10 cellular contexts compared by ENCODE assay signal in the genomic region with DNA sequence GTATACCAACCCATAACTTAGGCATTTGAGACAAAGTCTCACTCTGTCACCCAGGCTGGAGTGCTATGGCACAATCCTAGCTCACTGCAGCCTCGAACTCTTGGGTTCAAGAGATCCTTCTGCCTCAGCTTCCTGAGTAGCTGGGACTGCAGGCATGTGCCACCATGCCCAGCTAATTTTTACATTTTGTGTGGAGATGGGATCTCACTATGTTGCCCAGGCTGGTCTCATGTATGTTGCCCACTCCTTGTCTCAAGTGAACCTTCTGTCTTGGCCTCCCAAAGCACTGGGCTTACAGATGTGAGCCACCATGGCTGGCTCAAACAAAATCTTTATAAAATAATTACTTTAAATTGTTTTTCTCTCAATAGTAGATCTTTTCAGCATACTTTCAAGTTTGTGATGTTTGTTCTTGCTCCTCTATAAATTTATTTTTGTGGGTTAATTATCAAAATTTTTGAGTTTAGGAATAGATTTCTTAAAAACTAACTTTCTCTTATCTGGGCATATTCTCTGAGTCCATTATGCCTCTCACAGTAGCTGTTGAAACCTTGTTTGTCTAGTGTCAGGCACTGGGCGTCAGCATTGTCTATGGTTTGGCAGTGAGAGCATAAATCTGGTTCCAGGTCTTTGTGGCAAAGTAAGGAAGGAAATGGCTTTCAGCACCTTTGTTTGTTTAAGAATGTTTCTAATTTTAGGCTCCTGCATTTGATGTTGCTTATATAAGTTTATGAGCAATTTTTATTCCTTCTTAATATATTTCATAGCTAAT. TPM values are rescaled to one million over a fixed set of nuclear protein-coding genes. Genes with fewer than 3 reads are reported as not detected.
DNase-seq lines count a peak whose midpoint lies in the region; ATAC-seq, FAIRE-seq and TF ChIP-seq lines count a peak whose summit lies in the region.
"Had no signal": no experiment of that assay in that cellular context is flagged by ENCODE, and none has a peak within 500 bp of the region (broad histone marks: within the 10 kb centered on the region; RNA-seq: fewer than 3 reads in every experiment).

No MANE protein-coding gene starts in this region.

- TF ChIP-seq RAD21 in HepG2 (CRISPR knock-in tag; IDR thresholded peaks at IDR 0.05): no peak

- H3K36me3 ChIP-seq in right atrium auricular region: peaks cover 10% of the 10 kb centered on the region
- peaks cover 10% of the 10 kb centered on the region for H3K36me3 ChIP-seq in astrocyte (ENCODE audit: insufficient read depth, low read length)
- H3K36me3 ChIP-seq in HepG2 (replicated peaks in 1 of 2; ENCODE audit: control insufficient read depth in 1 of 2, insufficient read depth in 2 of 2, low read length in 2 of 2): peaks cover 5 to 19% of the 10 kb centered on the region in 2 experiments
- H3K36me3 ChIP-seq in trophoblast cell (ENCODE audit: control insufficient read depth in 1 of 2, insufficient read depth in 2 of 2, low read length in 2 of 2): peaks cover 4 to 6% of the 10 kb centered on the region in 2 experiments
- H3K36me3 ChIP-seq: thoracic aorta had no signal

- FAIRE-seq in astrocyte (lab: Jason Lieb, UNC) (no peak), HepG2 (lab: Jason Lieb, UNC) (no peak)

- no peak for TF ChIP-seq POLR2A in HepG2 (IDR thresholded peaks at IDR 0.05; ENCODE audit: insufficient read depth in 1 of 2, low read depth in 2 of 2, low read length in 2 of 2)

- H3K27ac ChIP-seq in right atrium auricular region: no peak overlapping the region
- no peak overlapping the region for H3K27ac ChIP-seq in astrocyte (ENCODE audit: low read depth, low read length)
- no peak overlapping the region for H3K27ac ChIP-seq in HepG2 (ENCODE audit: extremely low read length, insufficient read depth, low read length)
- H3K27ac ChIP-seq in trophoblast cell (ENCODE audit: low read depth, low read length): no peak overlapping the region
- H3K27ac ChIP-seq: thoracic aorta had no signal

- BruUV-seq in HepG2 (replicated peaks; lab: Mats Ljungman, UMichigan): no TSS peak

- no peaks in the 10 kb centered on the region for H3K4me1 Mint-ChIP-seq in astrocyte (ENCODE audit: low read depth, unreplicated experiment)
- H3K4me1 Mint-ChIP-seq: brain had no signal

- H3K27ac Mint-ChIP-seq in astrocyte (ENCODE audit: unreplicated experiment): no peak overlapping the region
- H3K27ac Mint-ChIP-seq: brain had no signal

- intact Hi-C loops in Right ventricle myocardium superior (cut with DNase I): no loop called here
- intact Hi-C loops in HepG2 (cut with micrococcal nuclease; ENCODE audit: unreplicated experiment): no loop called here

- no peak overlapping the region for H3K4me2 ChIP-seq in astrocyte (ENCODE audit: low read length)
- H3K4me2 ChIP-seq in HepG2 (ENCODE audit: low read depth, low read length): no peak overlapping the region
- no peak overlapping the region for H3K4me2 ChIP-seq in trophoblast cell (ENCODE audit: low read length)

- H3K79me1 ChIP-seq in trophoblast cell (ENCODE audit: low read length): no peaks in the 10 kb centered on the region

- H3K4me3 Mint-ChIP-seq in astrocyte (ENCODE audit: unreplicated experiment): no peak overlapping the region
- H3K4me3 Mint-ChIP-seq: brain had no signal

- in situ Hi-C loops in HepG2 (cut with HindIII; ENCODE audit: extremely low pct_ligation_motif_present, low pct_unique_long_range_greater_than_20kb): no loop called here

- no peak overlapping the region for H3K18ac ChIP-seq in trophoblast cell (ENCODE audit: low read length)

- H3K79me2 ChIP-seq in astrocyte (ENCODE audit: insufficient read depth, low read length): peaks cover 18% of the 10 kb centered on the region
- no peaks in the 10 kb centered on the region for H3K79me2 ChIP-seq in HepG2 (ENCODE audit: insufficient read depth, low read length)
- no peaks in the 10 kb centered on the region for H3K79me2 ChIP-seq in trophoblast cell (ENCODE audit: control insufficient read depth, insufficient read depth, low read length, poor library complexity)

- TF ChIP-seq CTCF in right atrium auricular region (IDR thresholded peaks at IDR 0.05) (peak in 1 of 2 donors; percentile 54), astrocyte (IDR thresholded peaks at IDR 0.05; ENCODE audit: insufficient read depth, low read depth, low read length) (peak; percentile 32), HepG2 (CRISPR knock-in tag; IDR thresholded peaks at IDR 0.05) (no peak)

- no peak overlapping the region for H2BK120ac ChIP-seq in trophoblast cell (ENCODE audit: insufficient read depth, low read length, poor library complexity)

- H2BK5ac ChIP-seq in trophoblast cell (ENCODE audit: low read depth, low read length, poor library complexity): no peak overlapping the region

- H3K27me3 ChIP-seq in right atrium auricular region (no peaks in the 10 kb centered on the region), astrocyte (ENCODE audit: insufficient read depth, low read length) (no peaks in the 10 kb centered on the region), HepG2 (ENCODE audit: control insufficient read depth in 1 of 2, insufficient read depth in 2 of 2, low read length in 2 of 2) (no peaks in the 10 kb centered on the region), trophoblast cell (ENCODE audit: insufficient read depth, low read length) (no peaks in the 10 kb centered on the region)

- no peaks in the 10 kb centered on the region for H3K9me3 Mint-ChIP-seq in astrocyte (ENCODE audit: unreplicated experiment)
- H3K9me3 Mint-ChIP-seq: brain had no signal

- DNase-seq in Right ventricle myocardium superior: no peak
- no peak for DNase-seq in right atrium auricular region (ENCODE audit: low spot score)
- DNase-seq in NCI-H2029 (lab: John Stamatoyannopoulos, UW): peak; percentile 67
- DNase-seq in astrocyte (ENCODE audit: low read depth): peak; percentile 67
- no peak for DNase-seq in HepG2 (ENCODE audit: low spot score)
- DNase-seq in NCI-H2107 treated with DMSO at 0.1 percent for 48 hours (lab: John Stamatoyannopoulos, UW; ENCODE audit: unreplicated experiment): no peak
- DNase-seq in trophoblast cell: no peak
- DNase-seq in DMS 273 (lab: John Stamatoyannopoulos, UW; ENCODE audit: unreplicated experiment): no peak

- POLR2A ChIA-PET in HepG2 (lab: Yijun Ruan, JAX): no interaction called here

- H3K9me3 ChIP-seq in right atrium auricular region: no peaks in the 10 kb centered on the region
- no peaks in the 10 kb centered on the region for H3K9me3 ChIP-seq in astrocyte (ENCODE audit: insufficient read depth, low read depth, low read length)
- H3K9me3 ChIP-seq in HepG2 (ENCODE audit: low read length): no peaks in the 10 kb centered on the region
- no peaks in the 10 kb centered on the region for H3K9me3 ChIP-seq in trophoblast cell (ENCODE audit: insufficient read depth, low read depth, low read length)
- H3K9me3 ChIP-seq: thoracic aorta had no signal

- no peak overlapping the region for H3K4ac ChIP-seq in trophoblast cell (ENCODE audit: low read depth, low read length)

- H3K4me3 ChIP-seq in right atrium auricular region: no peak overlapping the region
- no peak overlapping the region for H3K4me3 ChIP-seq in astrocyte (ENCODE audit: insufficient read depth, low read depth, low read length)
- H3K4me3 ChIP-seq in HepG2 (replicated peaks in 1 of 3; ENCODE audit: insufficient read depth in 1 of 3, low read depth in 2 of 3, low read length in 3 of 3): no peak overlapping the region
- no peak overlapping the region for H3K4me3 ChIP-seq in trophoblast cell (ENCODE audit: low read depth, low read length)
- H3K4me3 ChIP-seq: thoracic aorta had no signal

- H2BK12ac ChIP-seq in trophoblast cell (ENCODE audit: low read length): no peak overlapping the region

- TF ChIP-seq EP300 in HepG2 (IDR thresholded peaks at IDR 0.05; ENCODE audit: low read depth in 2 of 2, low read length in 2 of 2) (no peak), HepG2 (CRISPR knock-in tag; IDR thresholded peaks at IDR 0.05; ENCODE audit: borderline replicate concordance) (no peak)

- peaks cover 7% of the 10 kb centered on the region for H3K36me3 Mint-ChIP-seq in astrocyte (ENCODE audit: low read depth, unreplicated experiment)

- no peak overlapping the region for H3K14ac ChIP-seq in trophoblast cell (ENCODE audit: low read length)

- H4K20me1 ChIP-seq in astrocyte (ENCODE audit: insufficient read depth, low read length) (peaks cover 16% of the 10 kb centered on the region), HepG2 (ENCODE audit: insufficient read depth, low read length) (no peaks in the 10 kb centered on the region; the same call in 1 of the 2 replicates)

- 100% methylated on average over 2 of the region's 2 CpGs for WGBS in HepG2 (ENCODE audit: low lambda C conversion rate)
- WGBS in trophoblast cell (ENCODE audit: extremely low coverage, insufficient coverage, insufficient read length): no CpG with 5 or more reads among the region's 2 CpGs

- CTCF ChIA-PET in HepG2 (lab: Yijun Ruan, JAX; ENCODE audit: low intra/inter-chr PET ratio, low total read pairs): no interaction called here

- H2AFZ ChIP-seq in astrocyte (ENCODE audit: low read depth, low read length): no peak overlapping the region
- H2AFZ ChIP-seq in HepG2 (ENCODE audit: low read length): no peak overlapping the region
- no peak overlapping the region for H2AFZ ChIP-seq in trophoblast cell (ENCODE audit: insufficient read depth, low read length, poor library complexity)

- H3K4me1 ChIP-seq in right atrium auricular region (no peaks in the 10 kb centered on the region), astrocyte (ENCODE audit: insufficient read depth, low read length) (peaks cover 5% of the 10 kb centered on the region), HepG2 (ENCODE audit: insufficient read depth, low read length) (no peaks in the 10 kb centered on the region), trophoblast cell (ENCODE audit: control insufficient read depth in 1 of 2, insufficient read depth in 2 of 2, low read length in 2 of 2) (no peaks in the 10 kb centered on the region)

- H2AK5ac ChIP-seq in trophoblast cell (ENCODE audit: low read length): no peak overlapping the region

- no peaks in the 10 kb centered on the region for H3K27me3 Mint-ChIP-seq in astrocyte (ENCODE audit: low read depth, unreplicated experiment)
- H3K27me3 Mint-ChIP-seq: brain had no signal

- H4K8ac ChIP-seq in trophoblast cell (ENCODE audit: low read depth, low read length): no peak overlapping the region

- H4K12ac ChIP-seq in trophoblast cell (ENCODE audit: low read depth, low read length): no peak overlapping the region

- no peak overlapping the region for H3K23ac ChIP-seq in trophoblast cell (ENCODE audit: low read length)

- H4K91ac ChIP-seq in trophoblast cell (ENCODE audit: low read depth, low read length): no peak overlapping the region

- peak; percentile 82 for ATAC-seq in Right ventricle myocardium superior (ENCODE audit: poor library complexity)
- no peak for ATAC-seq in HepG2

- H3K9ac ChIP-seq in astrocyte (ENCODE audit: low read length) (no peak overlapping the region), HepG2 (ENCODE audit: insufficient read depth, low read depth, low read length) (no peak overlapping the region), trophoblast cell (ENCODE audit: low read length) (no peak overlapping the region)

RNA-seq across cellular contexts. Expression of gene NLN, which starts 38.7 kb away (rescaled TPM):
- 15.1 TPM for total RNA-seq in Right ventricle myocardium superior
- total RNA-seq in right atrium auricular region: 1 to 10 TPM; 5.9 to 7.2 TPM
- total RNA-seq in astrocyte: 59.3 and 65.2 TPM in 2 replicates
- 36.7 and 62.9 TPM in 2 replicates for total RNA-seq in HepG2 (2016; rRNA removed; fragmentation: Illumina TruSeq; extraction: Trizol)
- total RNA-seq in HepG2 (2016; cell fraction: cytosol; rRNA removed; fragmentation: Illumina TruSeq; extraction: Trizol; ENCODE audit: low read depth): 10.4 and 10.8 TPM in 2 replicates
- 36.0 and 61.2 TPM in 2 replicates for total RNA-seq in HepG2 (2016; cell fraction: insoluble cytoplasmic fraction; rRNA removed; fragmentation: Illumina TruSeq; extraction: Trizol)
- 22.8 and 25.1 TPM in 2 replicates for total RNA-seq in HepG2 (2016; cell fraction: membrane; rRNA removed; fragmentation: Illumina TruSeq; extraction: Trizol)
- 21.0 TPM in 2 replicates for total RNA-seq in HepG2 (2016; cell fraction: nucleus; rRNA removed; fragmentation: Illumina TruSeq; extraction: Trizol)
- polyA plus RNA-seq in HepG2 (2011; rRNA removed): 10.5 and 11.9 TPM in 2 replicates
- polyA plus RNA-seq in HepG2 (2011; cell fraction: cytosol; rRNA removed): 10.6 and 14.3 TPM in 2 replicates
- polyA plus RNA-seq in HepG2 (2011; cell fraction: nucleus; rRNA removed): 3.8 and 4.8 TPM in 2 replicates
- 19.4 and 26.2 TPM in 2 replicates for polyA plus RNA-seq in HepG2 (2012)
- polyA plus RNA-seq in HepG2 (2016; cell fraction: cytosol; fragmentation: Illumina TruSeq; extraction: Trizol; ENCODE audit: low read depth): 4.4 TPM in 2 replicates
- polyA plus RNA-seq in HepG2 (2016; cell fraction: insoluble cytoplasmic fraction; fragmentation: Illumina TruSeq; extraction: Trizol; ENCODE audit: low read depth): 47.9 and 54.1 TPM in 2 replicates
- polyA plus RNA-seq in HepG2 (2016; cell fraction: membrane; fragmentation: Illumina TruSeq; extraction: Trizol; ENCODE audit: low read depth): 9.7 and 11.0 TPM in 2 replicates
- 15.5 and 19.2 TPM in 2 replicates for polyA plus RNA-seq in HepG2 (2016; cell fraction: nucleus; fragmentation: Illumina TruSeq; extraction: Trizol; ENCODE audit: insufficient read depth, low read depth)
- 32.5 and 40.0 TPM in 2 replicates for polyA minus RNA-seq in HepG2 (2011; rRNA and poly(A)+ RNA removed; ENCODE audit: low replicate concordance)
- 16.7 and 17.7 TPM in 2 replicates for polyA minus RNA-seq in HepG2 (2011; cell fraction: cytosol; rRNA and poly(A)+ RNA removed)
- polyA minus RNA-seq in HepG2 (2011; cell fraction: nucleus; rRNA and poly(A)+ RNA removed): 22.9 and 28.3 TPM in 2 replicates
- 18.8 and 19.4 TPM in 2 replicates for polyA plus RNA-seq in trophoblast cell (2013)

RNA-seq across cellular contexts. Expression of gene SGTB, which starts 38.8 kb away (rescaled TPM):
- total RNA-seq in Right ventricle myocardium superior (4.7 TPM), right atrium auricular region (1 to 10 TPM; 6.8 to 6.9 TPM), astrocyte (29.5 and 31.7 TPM in 2 replicates), HepG2 (2016; rRNA removed; fragmentation: Illumina TruSeq; extraction: Trizol) (11.2 and 13.9 TPM in 2 replicates)
- total RNA-seq in HepG2 (2016; cell fraction: cytosol; rRNA removed; fragmentation: Illumina TruSeq; extraction: Trizol; ENCODE audit: low read depth): 1.2 and 2.0 TPM in 2 replicates
- total RNA-seq in HepG2 (2016; cell fraction: insoluble cytoplasmic fraction; rRNA removed; fragmentation: Illumina TruSeq; extraction: Trizol): 10.8 and 14.4 TPM in 2 replicates
- 4.7 and 6.4 TPM in 2 replicates for total RNA-seq in HepG2 (2016; cell fraction: membrane; rRNA removed; fragmentation: Illumina TruSeq; extraction: Trizol)
- total RNA-seq in HepG2 (2016; cell fraction: nucleus; rRNA removed; fragmentation: Illumina TruSeq; extraction: Trizol): 5.5 and 8.0 TPM in 2 replicates
- 3.3 and 5.2 TPM in 2 replicates for polyA plus RNA-seq in HepG2 (2011; rRNA removed)
- polyA plus RNA-seq in HepG2 (2011; cell fraction: cytosol; rRNA removed): 2.0 and 2.7 TPM in 2 replicates
- polyA plus RNA-seq in HepG2 (2011; cell fraction: nucleus; rRNA removed): 2.8 and 3.1 TPM in 2 replicates
- 8.1 and 9.0 TPM in 2 replicates for polyA plus RNA-seq in HepG2 (2012)
- polyA plus RNA-seq in HepG2 (2016; cell fraction: cytosol; fragmentation: Illumina TruSeq; extraction: Trizol; ENCODE audit: low read depth): 2.0 and 2.4 TPM in 2 replicates
- polyA plus RNA-seq in HepG2 (2016; cell fraction: insoluble cytoplasmic fraction; fragmentation: Illumina TruSeq; extraction: Trizol; ENCODE audit: low read depth): 11.6 and 13.5 TPM in 2 replicates
- polyA plus RNA-seq in HepG2 (2016; cell fraction: membrane; fragmentation: Illumina TruSeq; extraction: Trizol; ENCODE audit: low read depth): 2.3 and 3.1 TPM in 2 replicates
- polyA plus RNA-seq in HepG2 (2016; cell fraction: nucleus; fragmentation: Illumina TruSeq; extraction: Trizol; ENCODE audit: insufficient read depth, low read depth): 7.4 and 8.2 TPM in 2 replicates
- polyA minus RNA-seq in HepG2 (2011; rRNA and poly(A)+ RNA removed; ENCODE audit: low replicate concordance): 1.6 TPM in 2 replicates
- 4.6 and 5.3 TPM in 2 replicates for polyA minus RNA-seq in HepG2 (2011; cell fraction: cytosol; rRNA and poly(A)+ RNA removed)
- 9.0 TPM in 2 replicates for polyA minus RNA-seq in HepG2 (2011; cell fraction: nucleus; rRNA and poly(A)+ RNA removed)
- 4.3 and 4.5 TPM in 2 replicates for polyA plus RNA-seq in trophoblast cell (2013)

Comparison
In these comparisons a context has a peak if more than half of its experiments do, and no peak if none do; other contexts are left out.
1. DNase-seq: peak in NCI-H2029 (single experiment) and astrocyte (single experiment); none in Right ventricle myocardium superior (single experiment), right atrium auricular region (single experiment), HepG2 (single experiment), NCI-H2107 treated with DMSO at 0.1 percent for 48 hours (single experiment), trophoblast cell (0 of 2) and DMS 273 (single experiment).